In the genomic region with DNA sequence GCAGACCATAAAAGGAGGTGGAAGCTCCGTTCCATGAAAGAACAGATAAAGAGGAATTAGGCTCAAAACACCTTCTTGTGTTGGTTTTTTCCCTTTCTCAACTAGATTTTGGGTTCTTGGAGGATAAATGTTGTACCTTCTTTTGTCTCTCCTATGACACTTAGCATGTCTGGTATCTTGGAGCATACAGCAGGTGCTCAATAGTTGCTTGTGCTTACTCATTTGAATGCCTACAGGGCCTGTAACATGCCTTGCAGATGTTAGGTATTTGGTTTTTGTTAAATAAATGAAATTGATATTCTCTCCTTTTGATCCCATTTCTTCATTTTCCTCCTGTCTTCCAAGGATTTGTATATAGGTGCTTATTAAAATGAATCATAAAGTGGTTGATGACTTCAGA, we compare ENCODE assay signal across 2 cellular contexts.
TF ChIP-seq lines count a peak whose summit lies in the region.

No MANE protein-coding gene starts in this region.

TF ChIP-seq in HepG2, 621 proteins besides CTCF, POLR2A, EP300 and RAD21:
- TF ChIP-seq, protein P1, sequence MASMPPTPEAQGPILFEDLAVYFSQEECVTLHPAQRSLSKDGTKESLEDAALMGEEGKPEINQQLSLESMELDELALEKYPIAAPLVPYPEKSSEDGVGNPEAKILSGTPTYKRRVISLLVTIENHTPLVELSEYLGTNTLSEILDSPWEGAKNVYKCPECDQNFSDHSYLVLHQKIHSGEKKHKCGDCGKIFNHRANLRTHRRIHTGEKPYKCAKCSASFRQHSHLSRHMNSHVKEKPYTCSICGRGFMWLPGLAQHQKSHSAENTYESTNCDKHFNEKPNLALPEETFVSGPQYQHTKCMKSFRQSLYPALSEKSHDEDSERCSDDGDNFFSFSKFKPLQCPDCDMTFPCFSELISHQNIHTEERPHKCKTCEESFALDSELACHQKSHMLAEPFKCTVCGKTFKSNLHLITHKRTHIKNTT (CRISPR knock-in tag; IDR thresholded peaks at IDR 0.05): no peak
- TF ChIP-seq ZKSCAN8 (CRISPR knock-in tag; IDR thresholded peaks at IDR 0.05; ENCODE audit: borderline replicate concordance) (peak; percentile 75), ZNF329 (CRISPR knock-in tag; IDR thresholded peaks at IDR 0.05; ENCODE audit: low read depth) (no peak), TOE1 (CRISPR knock-in tag; IDR thresholded peaks at IDR 0.05) (no peak), ZFP41 (CRISPR knock-in tag; IDR thresholded peaks at IDR 0.05; ENCODE audit: borderline replicate concordance) (no peak)
TF ChIP-seq in HepG2: peak in this region for 1.

TF ChIP-seq in K562, 482 proteins besides CTCF, POLR2A, EP300 and RAD21:
- TF ChIP-seq ZKSCAN8 (CRISPR knock-in tag; IDR thresholded peaks at IDR 0.05) (peak; percentile 96), SRF (CRISPR knock-in tag; IDR thresholded peaks at IDR 0.05) (peak in 1 of 2 experiments; percentile 74; a peak in 1 of 4 replicates), ZBTB8A (IDR thresholded peaks at IDR 0.05; ENCODE audit: partially characterized antibody) (no peak), NRF1 (conservative IDR thresholded peaks at IDR 0.05 in 1 of 2, IDR thresholded peaks at IDR 0.05 in 1 of 2) (0 out of 4 replicates have a peak, but pooled peaks of 1 of the 2 experiments have one; percentile 17), ZFP30 (CRISPR knock-in tag; IDR thresholded peaks at IDR 0.05; ENCODE audit: borderline replicate concordance) (no peak), IFI16 (CRISPR knock-in tag; IDR thresholded peaks at IDR 0.05) (no peak)
TF ChIP-seq in K562: peak in this region for 3.
